Comparison of ENCODE assay signal across 6 cellular contexts in genomic region chr18:76592096-76592495, GRCh38.
"Had no signal": no experiment of that assay in that cellular context is flagged by ENCODE, and none has a peak within 500 bp of the region (broad histone marks: within the 10 kb centered on the region; RNA-seq: fewer than 3 reads in every experiment).

No MANE protein-coding gene starts in this region.

- H2AFZ ChIP-seq: GM23248 had no signal

- H3K4me3 ChIP-seq: GM23248, K562 had no signal

- H3K27ac ChIP-seq: GM23248 had no signal

- ATAC-seq: K562 had no signal

- H3K4me3 Mint-ChIP-seq: H9 had no signal

- H3K9me3 Mint-ChIP-seq: H9 had no signal

- H3K9ac ChIP-seq: GM23248 had no signal

- DNase-seq: GM23248, H9, HCEC 1CT, IMR-90, KG1 had no signal
